1 cellular context compared by ENCODE assay signal in the genomic region with DNA sequence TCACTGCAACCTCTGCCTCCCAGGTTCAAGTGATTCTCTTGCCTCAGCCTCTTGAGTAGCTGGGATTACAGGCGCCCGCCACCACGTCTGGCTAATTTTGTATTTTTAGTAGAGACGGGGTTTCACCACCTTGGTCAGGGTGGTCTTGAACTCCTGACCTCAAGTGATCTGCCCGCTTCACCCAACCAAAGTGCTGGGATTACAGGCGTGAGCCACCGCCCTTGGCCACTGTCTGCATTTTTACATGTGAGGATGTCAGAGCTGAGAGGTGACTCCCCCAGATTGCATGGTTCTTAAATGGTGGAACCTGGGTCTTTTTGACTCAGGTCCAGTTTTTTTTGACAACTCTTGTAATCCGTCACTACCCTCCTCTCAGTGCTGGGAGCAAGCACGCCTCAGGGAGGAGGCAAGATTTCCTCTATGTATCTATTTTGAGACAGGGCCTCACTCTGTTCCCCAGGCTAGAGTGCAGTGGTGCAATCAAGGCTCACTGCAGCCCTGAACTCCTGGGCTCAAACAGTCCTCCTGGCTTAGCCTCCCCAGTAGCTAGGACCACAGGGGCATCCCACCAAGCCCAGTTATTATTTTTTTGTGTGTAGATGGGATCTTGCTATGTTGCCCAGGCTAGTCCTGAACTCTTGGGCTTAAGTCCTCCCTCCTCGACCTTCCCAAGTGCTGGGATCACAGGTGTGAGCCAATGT.
TF ChIP-seq lines count a peak whose summit lies in the region.

No MANE protein-coding gene starts in this region.

TF ChIP-seq in neural cell, 6 proteins besides CTCF, POLR2A, EP300 and RAD21:
- TF ChIP-seq REST (IDR thresholded peaks at IDR 0.05; ENCODE audit: borderline replicate concordance) (no peak), EZH2 (IDR thresholded peaks at IDR 0.05; ENCODE audit: borderline replicate concordance, insufficient read depth, low read length, poor library complexity, severe bottlenecking) (no peak), TAF1 (IDR thresholded peaks at IDR 0.05; ENCODE audit: low read depth) (no peak), MXI1 (conservative IDR thresholded peaks at IDR 0.05; ENCODE audit: poor library complexity, severe bottlenecking) (no peak), POLR2AphosphoS5 (IDR thresholded peaks at IDR 0.05) (no peak), SMC3 (conservative IDR thresholded peaks at IDR 0.05; ENCODE audit: poor library complexity) (no peak)
